Comparison of ENCODE assay signal across 1 cellular context in the genomic region with DNA sequence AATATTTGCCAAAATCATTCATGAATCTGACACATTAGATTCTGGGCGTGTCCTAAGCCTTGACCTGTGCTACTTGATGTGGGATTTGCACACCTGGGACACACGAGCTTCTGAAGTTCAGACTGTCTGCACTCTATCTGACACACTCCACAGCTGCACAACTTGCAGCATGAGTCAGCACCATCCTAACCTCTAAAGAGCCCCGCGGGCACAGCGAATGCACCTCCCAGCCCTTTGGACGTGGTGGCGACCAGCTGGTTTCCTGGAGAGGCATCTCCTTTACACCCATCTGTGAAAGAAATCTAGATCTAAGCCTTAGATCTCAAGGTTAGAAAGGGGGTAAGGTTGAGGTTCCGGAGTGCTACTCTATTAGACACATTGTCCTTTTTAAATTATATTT.
TF ChIP-seq lines count a peak whose summit lies in the region.

No MANE protein-coding gene starts in this region.

TF ChIP-seq in HCT116, 20 proteins besides CTCF, POLR2A, EP300 and RAD21 (continued from another document):
- TF ChIP-seq REST (IDR thresholded peaks at IDR 0.05; ENCODE audit: low read depth) (no peak), POLR2AphosphoS5 (IDR thresholded peaks at IDR 0.05; ENCODE audit: low read depth, low read length) (no peak), SP1 (IDR thresholded peaks at IDR 0.05; ENCODE audit: low read depth) (no peak), ZFX (IDR thresholded peaks at IDR 0.05) (no peak), ZNF274 (IDR thresholded peaks at IDR 0.05; ENCODE audit: low read depth, low read length) (no peak), EGR1 (IDR thresholded peaks at IDR 0.05; ENCODE audit: low read depth) (no peak), TCF7L2 (IDR thresholded peaks at IDR 0.05; ENCODE audit: borderline replicate concordance, extremely low read depth, insufficient read depth, insufficient read length) (no peak), ELF1 (IDR thresholded peaks at IDR 0.05; ENCODE audit: borderline replicate concordance, low read depth) (no peak), EZH2 (IDR thresholded peaks at IDR 0.05) (no peak), JUND (IDR thresholded peaks at IDR 0.05) (no peak), CBX3 (IDR thresholded peaks at IDR 0.05; ENCODE audit: low read depth) (no peak), SIN3A (IDR thresholded peaks at IDR 0.05; ENCODE audit: low read depth) (no peak), CEBPB (IDR thresholded peaks at IDR 0.05; ENCODE audit: low read depth) (no peak), FOSL1 (IDR thresholded peaks at IDR 0.05; ENCODE audit: low read depth) (no peak), EZH2phosphoT487 (IDR thresholded peaks at IDR 0.05; ENCODE audit: borderline replicate concordance) (no peak), YY1 (IDR thresholded peaks at IDR 0.05; ENCODE audit: extremely low read depth, insufficient replicate concordance, low read depth, low read length) (no peak)
- TF ChIP-seq, protein P1, sequence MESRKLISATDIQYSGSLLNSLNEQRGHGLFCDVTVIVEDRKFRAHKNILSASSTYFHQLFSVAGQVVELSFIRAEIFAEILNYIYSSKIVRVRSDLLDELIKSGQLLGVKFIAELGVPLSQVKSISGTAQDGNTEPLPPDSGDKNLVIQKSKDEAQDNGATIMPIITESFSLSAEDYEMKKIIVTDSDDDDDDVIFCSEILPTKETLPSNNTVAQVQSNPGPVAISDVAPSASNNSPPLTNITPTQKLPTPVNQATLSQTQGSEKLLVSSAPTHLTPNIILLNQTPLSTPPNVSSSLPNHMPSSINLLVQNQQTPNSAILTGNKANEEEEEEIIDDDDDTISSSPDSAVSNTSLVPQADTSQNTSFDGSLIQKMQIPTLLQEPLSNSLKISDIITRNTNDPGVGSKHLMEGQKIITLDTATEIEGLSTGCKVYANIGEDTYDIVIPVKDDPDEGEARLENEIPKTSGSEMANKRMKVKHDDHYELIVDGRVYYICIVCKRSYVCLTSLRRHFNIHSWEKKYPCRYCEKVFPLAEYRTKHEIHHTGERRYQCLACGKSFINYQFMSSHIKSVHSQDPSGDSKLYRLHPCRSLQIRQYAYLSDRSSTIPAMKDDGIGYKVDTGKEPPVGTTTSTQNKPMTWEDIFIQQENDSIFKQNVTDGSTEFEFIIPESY (IDR thresholded peaks at IDR 0.05; ENCODE audit: extremely low read depth, insufficient replicate concordance, low read length): no peak
- TF ChIP-seq, protein P2, sequence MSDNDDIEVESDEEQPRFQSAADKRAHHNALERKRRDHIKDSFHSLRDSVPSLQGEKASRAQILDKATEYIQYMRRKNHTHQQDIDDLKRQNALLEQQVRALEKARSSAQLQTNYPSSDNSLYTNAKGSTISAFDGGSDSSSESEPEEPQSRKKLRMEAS (IDR thresholded peaks at IDR 0.05): no peak
- TF ChIP-seq, protein P3, sequence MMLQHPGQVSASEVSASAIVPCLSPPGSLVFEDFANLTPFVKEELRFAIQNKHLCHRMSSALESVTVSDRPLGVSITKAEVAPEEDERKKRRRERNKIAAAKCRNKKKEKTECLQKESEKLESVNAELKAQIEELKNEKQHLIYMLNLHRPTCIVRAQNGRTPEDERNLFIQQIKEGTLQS (IDR thresholded peaks at IDR 0.05): no peak
